Comparison of ENCODE assay signal across 8 cellular contexts in the genomic region with DNA sequence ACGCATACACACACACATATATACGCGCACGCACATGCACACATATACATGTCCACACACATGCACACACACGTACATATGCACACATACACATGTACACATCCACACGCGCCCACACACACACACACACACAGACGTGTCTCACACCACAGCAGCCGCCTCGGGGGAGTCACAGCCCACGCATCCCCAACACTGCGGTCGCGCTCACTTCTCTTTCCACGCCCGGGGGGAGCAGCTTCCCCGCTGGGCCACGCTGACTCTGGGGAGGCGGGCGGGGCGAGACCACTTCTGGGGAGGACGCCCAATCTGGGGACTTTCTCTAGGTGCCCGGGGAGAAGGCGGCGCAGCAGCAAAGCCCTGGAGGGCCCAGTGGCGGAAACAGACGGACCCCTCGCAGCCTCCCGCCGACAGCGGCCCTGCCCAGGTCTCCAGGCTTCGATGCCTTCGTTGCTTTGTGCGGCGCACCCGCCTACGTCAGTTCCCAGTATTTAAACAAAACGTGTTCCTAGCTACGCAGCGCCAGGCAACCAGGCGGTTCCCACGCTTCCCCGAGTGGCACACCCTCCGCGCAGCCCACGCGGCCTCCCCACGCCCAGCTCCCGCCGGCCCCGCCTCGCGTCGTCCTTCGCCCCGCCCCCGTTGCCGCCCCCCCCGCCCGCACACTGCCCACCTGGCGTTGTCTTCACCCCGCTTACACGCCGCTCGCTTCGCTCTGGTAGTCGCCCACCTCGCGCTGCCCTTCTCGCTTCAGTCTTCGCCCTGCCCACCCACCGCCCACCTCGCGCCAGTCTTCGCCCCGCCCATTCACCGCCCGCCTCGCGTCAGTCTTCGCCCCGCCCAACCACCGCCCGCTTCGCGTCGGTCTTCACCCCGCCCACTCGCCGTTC. TPM values are rescaled to one million over a fixed set of nuclear protein-coding genes. Genes with fewer than 3 reads are reported as not detected.
DNase-seq lines count a peak whose midpoint lies in the region; ATAC-seq and TF ChIP-seq lines count a peak whose summit lies in the region.

No MANE protein-coding gene starts in this region.

- intact Hi-C loops in CD4-positive, alpha-beta T cell (cut with DNase I, micrococcal nuclease) = loop anchor here (1.0 to 10.0 kb wide), 10 partner anchors 45 to 966 kb away; a partner anchor contains a TSS
- intact Hi-C loops in activated CD4-positive, alpha-beta T cell treated with anti-CD3 and anti-CD28 coated beads for 36 hours (cut with DNase I, micrococcal nuclease) = loop anchor here (1.0 to 5.0 kb wide), 14 partner anchors 45 to 966 kb away; a partner anchor contains a TSS

- peak overlapping the region; percentile 91 for H3K27ac Mint-ChIP-seq in CD4-positive, alpha-beta T cell
- H3K27ac Mint-ChIP-seq in activated CD4-positive, alpha-beta T cell treated with anti-CD3 and anti-CD28 coated beads for 36 hours = peak overlapping the region; percentile 89
- H3K27ac Mint-ChIP-seq in effector memory CD8-positive, alpha-beta T cell = peak overlapping the region; percentile 95 to 96

- no peaks in the 10 kb centered on the region for H3K27me3 Mint-ChIP-seq in CD4-positive, alpha-beta T cell
- no peaks in the 10 kb centered on the region for H3K27me3 Mint-ChIP-seq in activated CD4-positive, alpha-beta T cell treated with anti-CD3 and anti-CD28 coated beads for 36 hours
- no peaks in the 10 kb centered on the region for H3K27me3 Mint-ChIP-seq in effector memory CD8-positive, alpha-beta T cell

- peaks cover 5 to 13% of the 10 kb centered on the region in 2 donors for H3K4me1 ChIP-seq in muscle layer of duodenum (ENCODE audit: control insufficient read depth in 1 of 2, insufficient read depth in 2 of 2, low read length in 2 of 2)
- H3K4me1 ChIP-seq in stomach smooth muscle (ENCODE audit: control insufficient read depth, insufficient read depth, low read length) = peaks cover 13% of the 10 kb centered on the region

- H3K27ac ChIP-seq in CD4-positive, alpha-beta T cell (ENCODE audit: low read depth, low read length) = peak overlapping the region; percentile 83
- H3K27ac ChIP-seq in muscle layer of duodenum (ENCODE audit: low read length) (peak overlapping the region; percentile 72), stomach smooth muscle (ENCODE audit: low read length) (peak overlapping the region; percentile 60)

- no peak for TF ChIP-seq CTCF in CD4-positive, alpha-beta T cell (IDR thresholded peaks at IDR 0.05)

- H3K36me3 Mint-ChIP-seq in CD4-positive, alpha-beta T cell (ENCODE audit: low read depth) = peaks cover 40% of the 10 kb centered on the region
- H3K36me3 Mint-ChIP-seq in activated CD4-positive, alpha-beta T cell treated with anti-CD3 and anti-CD28 coated beads for 36 hours (ENCODE audit: low read depth) = peaks cover 25% of the 10 kb centered on the region
- H3K36me3 Mint-ChIP-seq in effector memory CD8-positive, alpha-beta T cell (ENCODE audit: insufficient read depth) = peaks cover 29% of the 10 kb centered on the region

- CTCF ChIA-PET in CD4-positive, alpha-beta T cell (lab: Charles Lee) = interaction anchor here (0.7 to 1.4 kb wide), 3 partner anchors 45 to 69 kb away, joined by 3 to 5 read pairs (median 4); a partner anchor contains a TSS
- CTCF ChIA-PET in activated CD4-positive, alpha-beta T cell treated with anti-CD3 and anti-CD28 coated beads for 36 hours (lab: Charles Lee) = interaction anchor here (0.6 to 0.8 kb wide), 2 partner anchors 9 to 965 kb away, joined by 3 to 4 read pairs; no protein-coding TSS in a partner anchor

- peak; percentile 53 for ATAC-seq in CD4-positive, alpha-beta T cell (ENCODE audit: poor library complexity)
- ATAC-seq in GM21360 (IDR thresholded peaks at IDR 0.05; ENCODE audit: unreplicated experiment) = peak; percentile 42
- peak; percentile 31 for ATAC-seq in activated CD4-positive, alpha-beta T cell treated with anti-CD3 and anti-CD28 coated beads for 36 hours
- ATAC-seq in effector memory CD8-positive, alpha-beta T cell (replicated peaks) = peak; percentile 60

- H3K9ac ChIP-seq in stomach smooth muscle (ENCODE audit: low read length in 2 of 2) = peak overlapping the region; percentile 53 to 72

- peak in 2 of 10 experiments; percentile 70 to 83 for DNase-seq in CD4-positive, alpha-beta T cell
- DNase-seq in HuH-7.5 (ENCODE audit: low spot score) (peak; percentile 72), cerebellar cortex (ENCODE audit: low spot score) (no peak)
- DNase-seq in activated CD4-positive, alpha-beta T cell treated with anti-CD3 and anti-CD28 coated beads for 36 hours = no peak
- DNase-seq in effector memory CD8-positive, alpha-beta T cell = peak; percentile 70 to 75 (median 73)

- H3K4me3 Mint-ChIP-seq in CD4-positive, alpha-beta T cell = peak overlapping the region; percentile 81
- H3K4me3 Mint-ChIP-seq in activated CD4-positive, alpha-beta T cell treated with anti-CD3 and anti-CD28 coated beads for 36 hours = peak overlapping the region; percentile 94
- H3K4me3 Mint-ChIP-seq in effector memory CD8-positive, alpha-beta T cell = peak overlapping the region; percentile 76 to 82

- H3K4me3 ChIP-seq in muscle layer of duodenum (ENCODE audit: low read depth in 1 of 2, low read length in 2 of 2) = peak overlapping the region; percentile 63 to 74
- peak overlapping the region; percentile 69 to 86 for H3K4me3 ChIP-seq in stomach smooth muscle (ENCODE audit: low read length in 2 of 2)

- peaks cover 41% of the 10 kb centered on the region for H3K4me1 Mint-ChIP-seq in CD4-positive, alpha-beta T cell (ENCODE audit: low read depth)
- H3K4me1 Mint-ChIP-seq in activated CD4-positive, alpha-beta T cell treated with anti-CD3 and anti-CD28 coated beads for 36 hours = peaks cover 21% of the 10 kb centered on the region
- peaks cover 14 to 22% of the 10 kb centered on the region in 2 donors for H3K4me1 Mint-ChIP-seq in effector memory CD8-positive, alpha-beta T cell (ENCODE audit: low read depth in 2 of 2)

- POLR2A ChIA-PET in CD4-positive, alpha-beta T cell (lab: Charles Lee) = interaction anchor here (0.8 to 2.9 kb wide), 11 partner anchors 9 to 628 kb away, joined by 3 to 26 read pairs (median 4); a partner anchor contains a TSS
- POLR2A ChIA-PET in activated CD4-positive, alpha-beta T cell treated with anti-CD3 and anti-CD28 coated beads for 36 hours (lab: Charles Lee) = interaction anchor here (0.9 to 1.4 kb wide), 5 partner anchors 45 to 78 kb away, joined by 3 to 10 read pairs (median 5); a partner anchor contains a TSS

- H3K36me3 ChIP-seq in muscle layer of duodenum (ENCODE audit: control insufficient read depth in 1 of 2, insufficient read depth in 2 of 2, low read length in 2 of 2) = peaks cover 4 to 21% of the 10 kb centered on the region in 2 donors
- H3K36me3 ChIP-seq in stomach smooth muscle (ENCODE audit: control insufficient read depth in 2 of 2, insufficient read depth in 2 of 2, low read length in 2 of 2) = peaks cover 0 to 8% of the 10 kb centered on the region in 2 donors

- peaks cover 3% of the 10 kb centered on the region for H3K9me3 Mint-ChIP-seq in CD4-positive, alpha-beta T cell
- no peaks in the 10 kb centered on the region for H3K9me3 Mint-ChIP-seq in activated CD4-positive, alpha-beta T cell treated with anti-CD3 and anti-CD28 coated beads for 36 hours (ENCODE audit: low read depth)
- peaks cover 5 to 8% of the 10 kb centered on the region in 2 donors for H3K9me3 Mint-ChIP-seq in effector memory CD8-positive, alpha-beta T cell

- H3K9me3 ChIP-seq in CD4-positive, alpha-beta T cell (ENCODE audit: control insufficient read depth, low read length) = peaks cover 5% of the 10 kb centered on the region
- H3K9me3 ChIP-seq in muscle layer of duodenum (ENCODE audit: control insufficient read depth in 1 of 2, low read length in 2 of 2) (peaks cover 0 to 5% of the 10 kb centered on the region in 2 donors), stomach smooth muscle (ENCODE audit: control insufficient read depth in 2 of 2, low read length in 2 of 2) (no peaks in the 10 kb centered on the region)

- no peaks in the 10 kb centered on the region for H3K27me3 ChIP-seq in CD4-positive, alpha-beta T cell (ENCODE audit: control insufficient read depth, insufficient read depth, low read length)
- no peaks in the 10 kb centered on the region for H3K27me3 ChIP-seq in muscle layer of duodenum (ENCODE audit: low read depth, low read length)
- H3K27me3 ChIP-seq in stomach smooth muscle (ENCODE audit: control insufficient read depth in 1 of 2, insufficient read depth in 2 of 2, low read length in 2 of 2) = no peaks in the 10 kb centered on the region

RNA-seq across cellular contexts. Expression of a gene that starts 0.8 kb away (rescaled TPM):
- total RNA-seq in CD4-positive, alpha-beta T cell = 10 to 100 TPM; 11.2 to 12.3 TPM
- total RNA-seq in activated CD4-positive, alpha-beta T cell treated with anti-CD3 and anti-CD28 coated beads for 36 hours = 10 to 100 TPM; 32.2 to 39.1 TPM

RNA-seq across cellular contexts. Expression of a gene that starts 45.1 kb away (rescaled TPM):
- 10 to 100 TPM; 55.0 to 55.7 TPM for total RNA-seq in CD4-positive, alpha-beta T cell
- 100 to 1,000 TPM; 150 to 194 TPM for total RNA-seq in activated CD4-positive, alpha-beta T cell treated with anti-CD3 and anti-CD28 coated beads for 36 hours

Comparison
In these comparisons a context has a peak if more than half of its experiments do, and no peak if none do; other contexts are left out.
1. DNase-seq: peak in HuH-7.5 (single experiment) and effector memory CD8-positive, alpha-beta T cell (3 of 3); none in activated CD4-positive, alpha-beta T cell treated with anti-CD3 and anti-CD28 coated beads for 36 hours (single experiment) and cerebellar cortex (single experiment).
2. Peak in every context shown above with its lines, with median percentiles within 50 percentile points of each other: ATAC-seq, H3K27ac ChIP-seq, H3K27ac Mint-ChIP-seq and H3K4me3 Mint-ChIP-seq.